In the genomic region with DNA sequence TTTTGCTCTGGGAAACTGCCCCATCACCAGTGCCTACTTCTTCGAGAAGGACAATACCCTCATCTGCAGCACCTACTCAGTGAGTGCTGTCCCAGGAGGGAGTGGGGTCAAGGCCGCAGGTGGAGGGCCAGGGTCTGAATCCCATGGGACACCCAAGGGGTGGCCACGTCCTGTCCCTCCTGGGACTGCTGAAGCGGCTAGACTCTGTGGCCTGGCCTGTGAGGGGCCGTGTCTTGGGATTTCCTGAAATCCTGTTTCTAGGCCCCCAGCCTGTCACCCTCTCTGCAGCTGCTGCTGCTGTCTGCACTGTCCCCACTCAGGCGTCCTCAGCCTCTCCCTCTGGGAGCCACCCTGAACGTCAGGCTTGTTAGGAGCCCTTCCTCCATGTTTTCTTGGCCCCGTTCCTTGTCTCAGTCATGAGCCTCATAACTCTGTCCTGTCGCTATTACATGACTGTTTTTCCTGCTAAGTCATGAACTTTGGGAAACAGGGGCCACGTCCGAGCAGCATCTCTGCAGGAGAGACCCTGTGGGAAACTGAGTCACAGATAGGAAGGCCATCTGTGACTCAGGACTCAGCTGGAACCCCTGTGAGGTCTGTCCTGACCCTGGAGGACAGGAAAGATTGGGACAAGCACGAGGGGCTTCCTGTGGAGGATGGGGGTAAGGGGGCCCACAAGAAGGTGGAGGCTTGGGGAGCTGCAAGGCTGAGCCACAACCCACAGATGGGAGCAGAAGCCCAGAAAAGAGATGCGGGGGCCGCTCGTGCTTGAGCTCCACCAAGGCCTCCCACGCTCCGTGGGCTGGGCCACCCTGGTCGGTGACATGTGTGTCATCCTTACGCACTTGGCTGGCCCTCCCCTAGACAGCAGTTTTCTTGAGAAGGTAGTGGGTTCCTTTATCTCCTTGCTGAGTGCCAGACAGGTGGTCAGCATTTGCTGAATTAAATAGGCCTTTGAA, we compare ENCODE assay signal across 21 cellular contexts. TPM values are rescaled to one million over a fixed set of nuclear protein-coding genes. Genes with fewer than 3 reads are reported as not detected.
DNase-seq lines count a peak whose midpoint lies in the region; TF ChIP-seq lines count a peak whose summit lies in the region.
"Had no signal": no experiment of that assay in that cellular context is flagged by ENCODE, and none has a peak within 500 bp of the region (broad histone marks: within the 10 kb centered on the region; RNA-seq: fewer than 3 reads in every experiment).

No MANE protein-coding gene starts in this region.

- H3K27me3 Mint-ChIP-seq in activated naive CD4-positive, alpha-beta T cell treated with anti-CD3 and anti-CD28 coated beads for 36 hours (ENCODE audit: low read depth), result no peaks in the 10 kb centered on the region
- H3K27me3 Mint-ChIP-seq in activated naive CD4-positive, alpha-beta T cell treated with anti-CD3 and anti-CD28 coated beads, Interleukin-2, amount 10 ng/mL, durations not matched to agents 7 days and 5 days, result no peaks in the 10 kb centered on the region
- no peaks in the 10 kb centered on the region for H3K27me3 Mint-ChIP-seq in endodermal cell (ENCODE audit: insufficient read depth)
- H3K27me3 Mint-ChIP-seq: activated CD4-positive, alpha-beta T cell treated with anti-CD3 and anti-CD28 coated beads, Interleukin-2, amount 10 ng/mL, durations not matched to agents 7 days and 5 days; IgD-negative memory B cell had no signal

- H3K36me3 Mint-ChIP-seq in activated naive CD4-positive, alpha-beta T cell treated with anti-CD3 and anti-CD28 coated beads for 36 hours (ENCODE audit: low read depth), result no peaks in the 10 kb centered on the region
- H3K36me3 Mint-ChIP-seq in activated naive CD4-positive, alpha-beta T cell treated with anti-CD3 and anti-CD28 coated beads, Interleukin-2, amount 10 ng/mL, durations not matched to agents 7 days and 5 days, result no peaks in the 10 kb centered on the region
- no peaks in the 10 kb centered on the region for H3K36me3 Mint-ChIP-seq in endodermal cell (ENCODE audit: low read depth)
- H3K36me3 Mint-ChIP-seq: CD14-positive monocyte had no signal

- peak; percentile 13 for DNase-seq in activated naive CD4-positive, alpha-beta T cell treated with anti-CD3 and anti-CD28 coated beads for 36 hours
- DNase-seq in activated naive CD4-positive, alpha-beta T cell treated with anti-CD3 and anti-CD28 coated beads, Interleukin-2, amount 10 ng/mL, durations not matched to agents 7 days and 5 days, result no peak
- peak; percentile 26 for DNase-seq in H7
- peak; percentile 32 for DNase-seq in endodermal cell
- DNase-seq in stimulated activated CD8-positive, alpha-beta memory T cell treated with anti-CD3 and anti-CD28 coated beads, Interleukin-4, amount 100 ng/mL, for 24 hours (ENCODE audit: low read depth), result peak; percentile 24
- DNase-seq in OCI-LY7 (ENCODE audit: low spot score), result no peak
- no peak for DNase-seq in thyroid gland
- no peak for DNase-seq in NCI-H446 (lab: John Stamatoyannopoulos, UW)
- DNase-seq: activated CD4-positive, alpha-beta T cell treated with anti-CD3 and anti-CD28 coated beads, Interleukin-2, amount 10 ng/mL, durations not matched to agents 7 days and 5 days; effector CD4-positive, alpha-beta T cell; foreskin keratinocyte; NCI-H146; NCI-H526 had no signal

- intact Hi-C loops in activated naive CD4-positive, alpha-beta T cell treated with anti-CD3 and anti-CD28 coated beads for 36 hours (cut with micrococcal nuclease), result no loop called here
- intact Hi-C loops in OCI-LY7 (cut with micrococcal nuclease; ENCODE audit: unreplicated experiment), result no loop called here
- intact Hi-C loops in thyroid gland (cut with DNase I), result loop anchor here (5.0 kb wide), 1 partner anchor 389 kb away; no protein-coding TSS in a partner anchor

- no TSS peak for BruUV-seq in OCI-LY7 (replicated peaks; lab: Mats Ljungman, UMichigan)

- no peak overlapping the region for H3K4me3 ChIP-seq in H7 (ENCODE audit: insufficient read depth, low read depth, low read length)
- H3K4me3 ChIP-seq in endodermal cell (ENCODE audit: low read length), result no peak overlapping the region
- no peak overlapping the region for H3K4me3 ChIP-seq in OCI-LY7 (ENCODE audit: low read depth, low read length, poor library complexity, severe bottlenecking)
- H3K4me3 ChIP-seq in thyroid gland (replicated peaks in 1 of 3), result no peak overlapping the region
- H3K4me3 ChIP-seq: prostate gland had no signal

- peaks cover 12% of the 10 kb centered on the region for H3K4me1 Mint-ChIP-seq in activated naive CD4-positive, alpha-beta T cell treated with anti-CD3 and anti-CD28 coated beads for 36 hours (ENCODE audit: low read depth)
- H3K4me1 Mint-ChIP-seq in activated naive CD4-positive, alpha-beta T cell treated with anti-CD3 and anti-CD28 coated beads, Interleukin-2, amount 10 ng/mL, durations not matched to agents 7 days and 5 days, result no peaks in the 10 kb centered on the region
- H3K4me1 Mint-ChIP-seq in endodermal cell, result peaks cover 8% of the 10 kb centered on the region
- H3K4me1 Mint-ChIP-seq: CD14-positive monocyte had no signal

- H4K20me1 ChIP-seq in OCI-LY7 (ENCODE audit: insufficient read depth, low read length), result no peaks in the 10 kb centered on the region

- WGBS in endodermal cell (ENCODE audit: insufficient coverage in 1 of 2, insufficient read length in 1 of 2), 2 experiments, result 86 to 87% methylated on average over 15 to 19 of the region's 19 CpGs
- 79 to 85% methylated on average over 16 to 19 of the region's 19 CpGs for WGBS in thyroid gland, 2 donors

- no peak for TF ChIP-seq POLR2A in thyroid gland (IDR thresholded peaks at IDR 0.05)

- H2AFZ ChIP-seq in OCI-LY7 (ENCODE audit: low read length), result no peak overlapping the region

- H3K9ac ChIP-seq in endodermal cell (ENCODE audit: extremely low read depth, low read length, poor library complexity, severe bottlenecking), result no peak overlapping the region

- H3K4me3 Mint-ChIP-seq in activated naive CD4-positive, alpha-beta T cell treated with anti-CD3 and anti-CD28 coated beads for 36 hours, result no peak overlapping the region
- H3K4me3 Mint-ChIP-seq in activated naive CD4-positive, alpha-beta T cell treated with anti-CD3 and anti-CD28 coated beads, Interleukin-2, amount 10 ng/mL, durations not matched to agents 7 days and 5 days, result no peak overlapping the region
- H3K4me3 Mint-ChIP-seq in endodermal cell, result no peak overlapping the region
- H3K4me3 Mint-ChIP-seq: activated CD4-positive, alpha-beta T cell treated with anti-CD3 and anti-CD28 coated beads, Interleukin-2, amount 10 ng/mL, durations not matched to agents 7 days and 5 days; activated T-cell treated with anti-CD3 and anti-CD28 coated beads, Interleukin-2, amount 50 U/mL, for 72 hours; CD14-positive monocyte; IgD-negative memory B cell; T-helper 1 cell treated with Interleukin-12 subunit alpha and Interleukin-12 subunit beta and Interleukin-4 antibody, amounts not matched to agents 30 μg/mL and 1 μg/mL, for 36 hours had no signal

- no peaks in the 10 kb centered on the region for H3K9me2 ChIP-seq in OCI-LY7 (ENCODE audit: insufficient read depth, low read length)

- no peaks in the 10 kb centered on the region for H3K79me2 ChIP-seq in OCI-LY7 (ENCODE audit: insufficient read depth, low read depth, low read length)

- H3K27me3 ChIP-seq in H7 (ENCODE audit: control insufficient read depth, insufficient read depth, low read length) (no peaks in the 10 kb centered on the region), endodermal cell (ENCODE audit: control insufficient read depth, insufficient read depth, low read length, poor library complexity, severe bottlenecking) (no peaks in the 10 kb centered on the region), thyroid gland (no peaks in the 10 kb centered on the region)
- H3K27me3 ChIP-seq: foreskin keratinocyte had no signal

- no peak for TF ChIP-seq CTCF in endodermal cell (conservative IDR thresholded peaks at IDR 0.05)
- TF ChIP-seq CTCF in OCI-LY7 (conservative IDR thresholded peaks at IDR 0.05; ENCODE audit: low read length), result no peak
- no peak for TF ChIP-seq CTCF in thyroid gland (IDR thresholded peaks at IDR 0.05)

- no peaks in the 10 kb centered on the region for H3K9me3 Mint-ChIP-seq in activated naive CD4-positive, alpha-beta T cell treated with anti-CD3 and anti-CD28 coated beads for 36 hours
- H3K9me3 Mint-ChIP-seq in activated naive CD4-positive, alpha-beta T cell treated with anti-CD3 and anti-CD28 coated beads, Interleukin-2, amount 10 ng/mL, durations not matched to agents 7 days and 5 days, result no peaks in the 10 kb centered on the region
- no peaks in the 10 kb centered on the region for H3K9me3 Mint-ChIP-seq in endodermal cell
- H3K9me3 Mint-ChIP-seq: activated T-cell treated with anti-CD3 and anti-CD28 coated beads, Interleukin-2, amount 50 U/mL, for 72 hours; CD14-positive monocyte; IgD-negative memory B cell; T-helper 1 cell treated with Interleukin-12 subunit alpha and Interleukin-12 subunit beta and Interleukin-4 antibody, amounts not matched to agents 30 μg/mL and 1 μg/mL, for 36 hours had no signal

- CTCF ChIA-PET in activated naive CD4-positive, alpha-beta T cell treated with anti-CD3 and anti-CD28 coated beads for 36 hours (lab: Charles Lee), result interaction anchor here (0.6 kb wide), 1 partner anchor 520 kb away, joined by 3 read pairs; no protein-coding TSS in a partner anchor
- CTCF ChIA-PET in activated naive CD4-positive, alpha-beta T cell treated with anti-CD3 and anti-CD28 coated beads, Interleukin-2, amount 10 ng/mL, durations not matched to agents 7 days and 5 days (lab: Charles Lee), result no interaction called here
- CTCF ChIA-PET in OCI-LY7 (lab: Charles Lee; ENCODE audit: unreplicated experiment), result no interaction called here

- POLR2A ChIA-PET in OCI-LY7 (lab: Charles Lee), result no interaction called here

- H3K36me3 ChIP-seq in H7 (replicated peaks; ENCODE audit: control insufficient read depth, insufficient read depth, low read length) (no peaks in the 10 kb centered on the region), endodermal cell (ENCODE audit: control insufficient read depth, insufficient read depth, low read length) (no peaks in the 10 kb centered on the region), OCI-LY7 (ENCODE audit: insufficient read depth, low read length) (no peaks in the 10 kb centered on the region), thyroid gland (no peaks in the 10 kb centered on the region)
- H3K36me3 ChIP-seq: prostate gland had no signal

- H3K4me1 ChIP-seq in endodermal cell (ENCODE audit: control insufficient read depth, insufficient read depth, low read length) (peaks cover 3% of the 10 kb centered on the region), OCI-LY7 (ENCODE audit: insufficient read depth, low read length, poor library complexity, severe bottlenecking) (no peaks in the 10 kb centered on the region), thyroid gland (no peaks in the 10 kb centered on the region)
- H3K4me1 ChIP-seq: foreskin keratinocyte, prostate gland had no signal

- no peak overlapping the region for H3K27ac Mint-ChIP-seq in activated naive CD4-positive, alpha-beta T cell treated with anti-CD3 and anti-CD28 coated beads for 36 hours
- no peak overlapping the region for H3K27ac Mint-ChIP-seq in activated naive CD4-positive, alpha-beta T cell treated with anti-CD3 and anti-CD28 coated beads, Interleukin-2, amount 10 ng/mL, durations not matched to agents 7 days and 5 days
- peak overlapping the region; percentile 44 for H3K27ac Mint-ChIP-seq in endodermal cell
- H3K27ac Mint-ChIP-seq: activated CD4-positive, alpha-beta T cell treated with anti-CD3 and anti-CD28 coated beads, Interleukin-2, amount 10 ng/mL, durations not matched to agents 7 days and 5 days; activated T-cell treated with anti-CD3 and anti-CD28 coated beads, Interleukin-2, amount 50 U/mL, for 72 hours; IgD-negative memory B cell; T-helper 1 cell treated with Interleukin-12 subunit alpha and Interleukin-12 subunit beta and Interleukin-4 antibody, amounts not matched to agents 30 μg/mL and 1 μg/mL, for 36 hours had no signal

- H3K9me3 ChIP-seq in endodermal cell (ENCODE audit: control insufficient read depth, low read length) (no peaks in the 10 kb centered on the region), OCI-LY7 (ENCODE audit: low read length) (no peaks in the 10 kb centered on the region), thyroid gland (no peaks in the 10 kb centered on the region)
- H3K9me3 ChIP-seq: prostate gland had no signal

- H3K4me2 ChIP-seq in OCI-LY7 (ENCODE audit: low read length), result no peak overlapping the region

- H3K27ac ChIP-seq in endodermal cell (ENCODE audit: low read depth, low read length) (no peak overlapping the region), OCI-LY7 (ENCODE audit: low read depth, low read length, poor library complexity, severe bottlenecking) (no peak overlapping the region), thyroid gland (no peak overlapping the region)
- H3K27ac ChIP-seq: foreskin keratinocyte, prostate gland had no signal

RNA-seq across cellular contexts. Expression of gene EFCAB8, which starts 49.9 kb away (rescaled TPM):
- total RNA-seq in activated naive CD4-positive, alpha-beta T cell treated with anti-CD3 and anti-CD28 coated beads for 36 hours, result under 1 TPM; 0.45 to 0.57 TPM
- 0.17 and 0.44 TPM in 2 replicates for total RNA-seq in H7 (2014; rRNA removed; shearing (Covaris generic))
- total RNA-seq in endodermal cell (1 to 10 TPM in 1 of 2 donors, under 1 TPM in 1; 0.44 to 1.0 TPM), OCI-LY7 (2022) (not detected in 2 replicates), thyroid gland (1 to 10 TPM in 1 of 4 donors, under 1 TPM in 1, not detected in 2; 0.27 to 2.3 TPM)
- 0.11 TPM for polyA plus RNA-seq in endodermal cell (2013, experiment 1 of 2)
- 0.17 TPM for polyA plus RNA-seq in endodermal cell (2013, experiment 2 of 2)
- total RNA-seq in OCI-LY7 (2014; rRNA removed; shearing (Covaris generic)), result 0.57 TPM in 1 of 2 replicates, not detected in the other
- total RNA-seq: foreskin keratinocyte, left ventricle myocardium superior, MCF 10A had no signal
- polyA plus RNA-seq: CD14-positive monocyte, foreskin keratinocyte, IgD-negative memory B cell, neural cell had no signal

Comparison
In these comparisons a context has a peak if more than half of its experiments do, and no peak if none do; other contexts are left out.
1. DNase-seq: peak in activated naive CD4-positive, alpha-beta T cell treated with anti-CD3 and anti-CD28 coated beads for 36 hours (single experiment), H7 (single experiment), endodermal cell (single experiment) and stimulated activated CD8-positive, alpha-beta memory T cell treated with anti-CD3 and anti-CD28 coated beads, Interleukin-4, amount 100 ng/mL, for 24 hours (single experiment); none in activated naive CD4-positive, alpha-beta T cell treated with anti-CD3 and anti-CD28 coated beads, Interleukin-2, amount 10 ng/mL, durations not matched to agents 7 days and 5 days (single experiment), OCI-LY7 (single experiment), thyroid gland (0 of 2) and NCI-H446 (0 of 2).